1 cellular context compared by ENCODE assay signal in the genomic region with DNA sequence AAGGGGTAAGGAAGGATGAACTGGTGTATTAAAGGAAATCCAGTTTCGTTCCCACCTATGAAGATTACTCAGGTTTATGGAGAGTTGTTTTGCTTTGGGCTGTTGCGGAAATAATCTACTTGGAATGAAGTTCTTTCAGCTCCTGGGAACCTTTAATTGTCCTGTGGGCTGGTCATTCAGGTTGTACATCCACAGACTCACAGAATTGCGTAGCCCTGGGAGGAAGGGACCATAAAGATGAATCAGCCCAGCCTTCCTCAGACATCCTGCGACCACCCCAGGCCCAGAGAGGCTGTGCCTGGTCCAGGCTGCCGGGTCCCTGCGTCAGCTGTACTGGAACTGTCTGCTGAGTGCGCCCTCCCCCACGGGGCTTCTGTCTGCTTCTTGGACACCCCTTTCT.
TF ChIP-seq lines count a peak whose summit lies in the region.

No MANE protein-coding gene starts in this region.

TF ChIP-seq in H1, 55 proteins besides CTCF, POLR2A, EP300 and RAD21 (continued from another document):
- TF ChIP-seq EGR1 (IDR thresholded peaks at IDR 0.05; ENCODE audit: borderline replicate concordance, low read depth, low read length) (no peak), NANOG (IDR thresholded peaks at IDR 0.05; ENCODE audit: insufficient read depth, low read depth, low read length, poor library complexity, severe bottlenecking) (no peak), CBX8 (IDR thresholded peaks at IDR 0.05; ENCODE audit: borderline replicate concordance, low read depth, low read length) (no peak), SIN3A (conservative IDR thresholded peaks at IDR 0.05 in 1 of 2, IDR thresholded peaks at IDR 0.05 in 1 of 2; ENCODE audit: low read depth in 1 of 2, low read length in 2 of 2) (no peak), CEBPB (IDR thresholded peaks at IDR 0.05; ENCODE audit: low read depth, low read length) (no peak)
